Comparison of ENCODE assay signal across 28 cellular contexts in the genomic region with DNA sequence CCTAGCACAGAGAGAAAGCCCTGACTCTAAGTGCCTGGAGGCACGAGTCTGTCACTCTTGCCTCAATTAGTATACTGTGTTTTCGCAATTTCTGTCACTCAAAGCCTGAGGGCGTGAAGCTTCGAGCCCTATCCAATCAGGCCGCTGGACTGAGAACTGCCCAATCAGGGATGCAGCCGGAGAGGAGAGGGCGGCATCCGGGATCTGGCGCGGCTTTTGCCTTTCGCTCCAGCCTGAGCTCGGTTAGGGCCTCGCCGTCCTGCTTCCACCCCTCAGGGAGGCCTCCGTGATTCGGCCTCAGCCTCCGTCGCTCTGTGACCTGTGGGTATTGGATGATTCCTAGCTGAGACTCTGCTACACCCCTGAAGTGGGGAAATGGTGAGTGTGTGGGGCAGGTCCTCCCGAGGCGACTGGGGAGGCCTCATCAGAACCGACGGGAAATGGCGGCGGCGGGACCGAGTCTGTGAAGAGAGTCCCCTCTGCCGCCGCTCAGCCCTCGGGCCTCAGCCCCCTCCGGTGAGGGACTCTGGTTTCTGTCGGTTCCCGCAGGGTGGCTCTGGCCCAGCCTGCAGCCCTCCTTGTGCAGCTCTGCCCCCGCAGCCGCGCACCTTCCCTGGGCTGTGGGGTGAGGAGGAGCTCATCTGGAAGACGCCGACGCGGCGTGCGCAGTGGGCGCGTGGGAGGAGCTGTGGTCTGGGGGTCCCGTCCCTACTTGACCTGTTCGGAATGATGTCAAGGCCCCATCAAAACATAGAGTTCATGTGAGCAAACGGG. TPM values are rescaled to one million over a fixed set of nuclear protein-coding genes. Genes with fewer than 3 reads are reported as not detected.
DNase-seq lines count a peak whose midpoint lies in the region; ATAC-seq and TF ChIP-seq lines count a peak whose summit lies in the region.
"Had no signal": no experiment of that assay in that cellular context is flagged by ENCODE, and none has a peak within 500 bp of the region (broad histone marks: within the 10 kb centered on the region; RNA-seq: fewer than 3 reads in every experiment).

No MANE protein-coding gene starts in this region.

- CTCF ChIA-PET in mammary epithelial cell (lab: Charles Lee; ENCODE audit: low non-redundant PET) (no interaction called here), MCF 10A (lab: Yijun Ruan, JAX) (interaction anchor here (0.6 to 1.0 kb wide), 2 partner anchors 9 to 198 kb away, joined by 3 read pairs; no protein-coding TSS in a partner anchor)

- H3K4me1 Mint-ChIP-seq in MCF 10A (ENCODE audit: insufficient read depth, unreplicated experiment): no peaks in the 10 kb centered on the region
- H3K4me1 Mint-ChIP-seq: CD14-positive monocyte had no signal

- peak overlapping the region; percentile 39 for H2AFZ ChIP-seq in mammary epithelial cell (ENCODE audit: low read depth, low read length)

- H3K4me1 ChIP-seq in mammary epithelial cell (ENCODE audit: insufficient read depth, low read length) (no peaks in the 10 kb centered on the region), testis (no peaks in the 10 kb centered on the region), right cardiac atrium (ENCODE audit: control insufficient read depth, insufficient read depth, low read length) (no peaks in the 10 kb centered on the region)
- H3K4me1 ChIP-seq: ascending aorta, heart left ventricle, Peyer's patch, right atrium auricular region, SJCRH30, vagina had no signal

- H3K27ac ChIP-seq in mammary epithelial cell (ENCODE audit: insufficient read depth, low read depth, low read length) (no peak overlapping the region), testis (no peak overlapping the region), right cardiac atrium (ENCODE audit: low read length) (no peak overlapping the region)
- H3K27ac ChIP-seq: ascending aorta, heart left ventricle, Peyer's patch, right atrium auricular region, SJCRH30, vagina had no signal

- H3K27me3 Mint-ChIP-seq in MCF 10A (ENCODE audit: insufficient read depth, unreplicated experiment): no peaks in the 10 kb centered on the region
- H3K27me3 Mint-ChIP-seq: activated B cell treated with CpG ODN at 0.5 μM for 24 hours; activated CD8-positive, alpha-beta T cell treated with anti-CD3 and anti-CD28 coated beads for 36 hours; effector memory CD8-positive, alpha-beta T cell; memory B cell had no signal

- dilution Hi-C loops in mammary epithelial cell (cut with HindIII; ENCODE audit: low sequenced_read_pairs): loop anchor here (5.0 kb wide), 2 partner anchors 44 to 56 kb away; no protein-coding TSS in a partner anchor

- H3K36me3 Mint-ChIP-seq in MCF 10A (ENCODE audit: insufficient read depth, unreplicated experiment): peaks cover 7% of the 10 kb centered on the region

- TF ChIP-seq CTCF in mammary epithelial cell (conservative IDR thresholded peaks at IDR 0.05 in 1 of 2, IDR thresholded peaks at IDR 0.05 in 1 of 2; ENCODE audit: extremely low read depth in 1 of 2, insufficient read depth in 1 of 2, low read depth in 1 of 2, low read length in 2 of 2): no peak
- no peak for TF ChIP-seq CTCF in MCF 10A (IDR thresholded peaks at IDR 0.05; ENCODE audit: unreplicated experiment)
- no peak for TF ChIP-seq CTCF in testis (IDR thresholded peaks at IDR 0.05)

- H3K79me2 ChIP-seq in mammary epithelial cell (ENCODE audit: insufficient read depth, low read length): no peaks in the 10 kb centered on the region

- in situ Hi-C loops in mammary epithelial cell (cut with MboI; ENCODE audit: low sequenced_read_pairs in 2 of 2): no loop called here

- no peak for TF ChIP-seq POLR2A in testis (IDR thresholded peaks at IDR 0.05)

- peaks cover 41% of the 10 kb centered on the region for H3K9me3 ChIP-seq in mammary epithelial cell (replicated peaks; ENCODE audit: insufficient read depth, low read length)
- no peaks in the 10 kb centered on the region for H3K9me3 ChIP-seq in testis
- H3K9me3 ChIP-seq in right cardiac atrium (ENCODE audit: control insufficient read depth, low read length): peaks cover 17% of the 10 kb centered on the region

- no peaks in the 10 kb centered on the region for H4K20me1 ChIP-seq in mammary epithelial cell (ENCODE audit: insufficient read depth, low read length)

- ATAC-seq in GM18867 (IDR thresholded peaks at IDR 0.05; ENCODE audit: unreplicated experiment) (no peak), right cardiac atrium (no peak)
- ATAC-seq: activated CD8-positive, alpha-beta T cell treated with anti-CD3 and anti-CD28 coated beads for 36 hours; effector memory CD8-positive, alpha-beta T cell; heart left ventricle had no signal

- H3K4me3 ChIP-seq in mammary epithelial cell (replicated peaks in 1 of 3; ENCODE audit: insufficient read depth in 1 of 3, low read depth in 2 of 3, low read length in 3 of 3) (no peak overlapping the region), testis (peak overlapping the region; percentile 29 to 63), right cardiac atrium (ENCODE audit: low read length) (no peak overlapping the region)
- H3K4me3 ChIP-seq: ascending aorta, heart left ventricle, Peyer's patch, right atrium auricular region, SJCRH30, vagina had no signal

- H3K27ac Mint-ChIP-seq in MCF 10A (ENCODE audit: low read depth, unreplicated experiment): no peak overlapping the region
- H3K27ac Mint-ChIP-seq: activated B cell treated with CpG ODN at 0.5 μM for 24 hours; activated CD8-positive, alpha-beta T cell treated with anti-CD3 and anti-CD28 coated beads for 36 hours; CD14-positive monocyte; effector memory CD8-positive, alpha-beta T cell; memory B cell; naive B cell had no signal

- peaks cover 38% of the 10 kb centered on the region for H3K9me3 Mint-ChIP-seq in MCF 10A (ENCODE audit: unreplicated experiment)

- H3K4me2 ChIP-seq in mammary epithelial cell (ENCODE audit: insufficient read depth, low read depth, low read length): peak overlapping the region; percentile 1

- H3K9ac ChIP-seq in mammary epithelial cell (ENCODE audit: insufficient read depth, low read length): no peak overlapping the region

- H3K36me3 ChIP-seq in mammary epithelial cell (ENCODE audit: insufficient read depth, low read length) (no peaks in the 10 kb centered on the region), testis (ENCODE audit: low read depth, missing control alignments) (no peaks in the 10 kb centered on the region)
- H3K36me3 ChIP-seq: ascending aorta, Peyer's patch, right atrium auricular region, SJCRH30, vagina had no signal

- WGBS in mammary epithelial cell (ENCODE audit: low coverage, missing lambda C conversion rate): 18% methylated on average over 18 of the region's 46 CpGs
- WGBS in testis, 2 donors: 2 to 3% methylated on average over 18 to 46 of the region's 46 CpGs
- 5% methylated on average over 46 of the region's 46 CpGs for WGBS in right cardiac atrium

- H3K4me3 Mint-ChIP-seq in MCF 10A (ENCODE audit: unreplicated experiment): no peak overlapping the region
- H3K4me3 Mint-ChIP-seq: activated B cell treated with CpG ODN at 0.5 μM for 24 hours; activated CD8-positive, alpha-beta T cell treated with anti-CD3 and anti-CD28 coated beads for 36 hours; activated naive CD4-positive, alpha-beta T cell treated with anti-CD3 and anti-CD28 coated beads, Interleukin-2, amount 10 ng/mL, durations not matched to agents 7 days and 5 days; effector memory CD8-positive, alpha-beta T cell; memory B cell had no signal

- DNase-seq in mammary epithelial cell: no peak
- no peak for DNase-seq in MCF 10A (ENCODE audit: unreplicated experiment)
- peak; percentile 5 for DNase-seq in astrocyte of the hippocampus (ENCODE audit: low read depth, low spot score)
- peak; percentile 4 for DNase-seq in iPS-NIHi11 (ENCODE audit: low spot score)
- DNase-seq in testis: peak; percentile 83
- DNase-seq in stimulated activated CD4-positive, alpha-beta T cell treated with anti-CD3 and anti-CD28 coated beads, Interleukin-1b, Interleukin-23, amount 100 ng/mL, for 48 hours: no peak
- DNase-seq in right cardiac atrium: no peak
- DNase-seq: activated B cell treated with CpG ODN at 0.5 μM for 24 hours; activated CD8-positive, alpha-beta T cell treated with anti-CD3 and anti-CD28 coated beads for 36 hours; activated naive CD4-positive, alpha-beta T cell treated with anti-CD3 and anti-CD28 coated beads, Interleukin-2, amount 10 ng/mL, durations not matched to agents 7 days and 5 days; activated T-cell treated with anti-CD3 and anti-CD28 coated beads, Interleukin-2, amount 50 U/mL, for 1 hour; effector memory CD8-positive, alpha-beta T cell; GDM1; heart left ventricle; naive B cell; NCI-H1105; NCI-H2081 treated with DMSO at 0.1 percent for 48 hours; NCI-H510A; NK-92 treated with Interleukin-12 subunit alpha and Interleukin-12 subunit beta, amount 100 ng/mL, for 24 hours; Peyer's patch; SJCRH30; stimulated activated CD4-positive, alpha-beta T cell treated with anti-CD3 and anti-CD28 coated beads, Interleukin-12 subunit alpha, Interleukin-12 subunit beta, amount 100 ng/mL, for 4 hours had no signal

- no peaks in the 10 kb centered on the region for H3K27me3 ChIP-seq in mammary epithelial cell (ENCODE audit: insufficient read depth, low read length)
- H3K27me3 ChIP-seq in testis: no peaks in the 10 kb centered on the region
- H3K27me3 ChIP-seq in right cardiac atrium (ENCODE audit: control insufficient read depth, insufficient read depth): no peaks in the 10 kb centered on the region
- H3K27me3 ChIP-seq: ascending aorta, heart left ventricle, Peyer's patch, right atrium auricular region, SJCRH30, vagina had no signal

- intact Hi-C loops in mammary epithelial cell (cut with micrococcal nuclease): no loop called here
- intact Hi-C loops in MCF 10A (cut with micrococcal nuclease): no loop called here
- intact Hi-C loops in testis (cut with DNase I; ENCODE audit: low total_unique reads): no loop called here
- intact Hi-C loops in right cardiac atrium (cut with DNase I): loop anchor here in 1 of 4 donors (10.0 kb wide), 1 partner anchor 49 kb away; no protein-coding TSS in a partner anchor

- POLR2A ChIA-PET in MCF 10A (lab: Yijun Ruan, JAX): interaction anchor here (0.6 kb wide), 1 partner anchor 309 kb away, joined by 3 read pairs; no protein-coding TSS in a partner anchor

- no TSS peak for BruUV-seq in mammary epithelial cell (replicated peaks; lab: Mats Ljungman, UMichigan)
- BruUV-seq in MCF 10A (replicated peaks; lab: Mats Ljungman, UMichigan): no TSS peak

RNA-seq across cellular contexts. Expression of a gene that starts 48.5 kb away (rescaled TPM):
- total RNA-seq in mammary epithelial cell: 10 to 100 TPM in 1 of 2 donors, 1 to 10 TPM in 1; 8.0 to 10.2 TPM
- 2.4 TPM for polyA plus RNA-seq in mammary epithelial cell
- 3.1 TPM for polyA minus RNA-seq in mammary epithelial cell
- total RNA-seq in MCF 10A (2022): 11.3 and 11.6 TPM in 2 replicates
- 10 to 100 TPM; 30.0 to 30.6 TPM for total RNA-seq in testis
- polyA plus RNA-seq in testis (ENCODE audit: insufficient read depth, low read depth, low replicate concordance): 5.9 TPM
- 10 to 100 TPM; 10.1 to 11.5 (median 11.3) TPM for total RNA-seq in right cardiac atrium
- polyA plus RNA-seq in right cardiac atrium: 3.1 TPM

Comparison
In these comparisons a context has a peak if more than half of its experiments do, and no peak if none do; other contexts are left out.
1. DNase-seq: peak in astrocyte of the hippocampus (single experiment), iPS-NIHi11 (single experiment) and testis (single experiment); none in mammary epithelial cell (single experiment), MCF 10A (single experiment), stimulated activated CD4-positive, alpha-beta T cell treated with anti-CD3 and anti-CD28 coated beads, Interleukin-1b, Interleukin-23, amount 100 ng/mL, for 48 hours (single experiment) and right cardiac atrium (0 of 3).
2. H3K4me3 ChIP-seq: peak in testis (2 of 2); none in mammary epithelial cell (0 of 3) and right cardiac atrium (single experiment).